ENCODE assay signal across 1 cellular context in genomic region chr21:42537106-42537742, GRCh38.
TF ChIP-seq lines count a peak whose summit lies in the region.

No MANE protein-coding gene starts in this region.

TF ChIP-seq in K562, 482 proteins besides CTCF, POLR2A, EP300 and RAD21 (continued from another document):
- no peak for TF ChIP-seq MBD1 (CRISPR knock-in tag; IDR thresholded peaks at IDR 0.05)
- peak; percentile 68; the same call in 1 of the 2 replicates for TF ChIP-seq STAG1 (CRISPR knock-in tag; IDR thresholded peaks at IDR 0.05; ENCODE audit: borderline replicate concordance)
- TF ChIP-seq MAZ (CRISPR knock-in tag; conservative IDR thresholded peaks at IDR 0.05 in 1 of 2, IDR thresholded peaks at IDR 0.05 in 1 of 2) = 0 out of 4 replicates have a peak, but pooled peaks of 1 of the 2 experiments have one; percentile 15
